ENCODE assay signal across 10 cellular contexts in the genomic region with DNA sequence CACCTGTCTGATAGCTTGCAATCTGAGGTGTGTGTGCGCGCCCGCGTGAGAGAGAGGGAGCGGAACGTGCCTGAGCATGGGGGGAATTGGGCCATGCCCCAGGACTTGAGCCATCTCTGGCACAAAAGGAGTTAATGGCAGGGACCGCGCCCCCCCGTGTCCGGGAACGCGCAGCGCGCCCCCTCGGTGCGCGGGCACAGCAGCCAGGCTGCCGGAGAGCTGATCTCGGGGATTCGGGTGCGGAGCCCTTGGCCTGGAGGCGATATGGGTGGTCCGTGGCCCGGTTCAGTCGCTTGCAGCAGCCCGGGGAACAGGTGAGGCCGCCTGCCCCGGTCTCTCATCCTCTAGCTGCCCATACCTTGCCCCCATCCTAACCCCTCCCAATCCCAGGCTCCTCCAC. TPM values are rescaled to one million over a fixed set of nuclear protein-coding genes. Genes with fewer than 3 reads are reported as not detected.
DNase-seq lines count a peak whose midpoint lies in the region; ATAC-seq and TF ChIP-seq lines count a peak whose summit lies in the region.
"Had no signal": no experiment of that assay in that cellular context is flagged by ENCODE, and none has a peak within 500 bp of the region (broad histone marks: within the 10 kb centered on the region; RNA-seq: fewer than 3 reads in every experiment).

TSS of gene NLGN3 (plus strand) at position 191 of the 400 bp plus-strand sequence. CDS start 2,909 bp downstream, outside the sequence.

- intact Hi-C loops in ascending aorta (cut with DNase I), result no loop called here
- intact Hi-C loops in lower leg skin (cut with DNase I; ENCODE audit: low total_unique reads), result no loop called here

- H3K27ac ChIP-seq in ascending aorta, result no peak within 1 kb of the TSS

- H3K36me3 Mint-ChIP-seq in stimulated activated effector memory CD8-positive, alpha-beta T cell treated with anti-CD3 and anti-CD28 coated beads, Interleukin-12 subunit alpha, Interleukin-12 subunit beta, amount 100 ng/mL, for 72 hours, result peaks cover 37% of the 10 kb centered on the region
- H3K36me3 Mint-ChIP-seq: activated naive CD4-positive, alpha-beta T cell treated with anti-CD3 and anti-CD28 coated beads, Interleukin-2, amount 50 U/mL, for 24 hours had no signal

- H3K4me1 Mint-ChIP-seq in stimulated activated effector memory CD8-positive, alpha-beta T cell treated with anti-CD3 and anti-CD28 coated beads, Interleukin-12 subunit alpha, Interleukin-12 subunit beta, amount 100 ng/mL, for 72 hours, result peaks cover 8% of the 10 kb centered on the region

- ATAC-seq in stimulated activated effector memory CD8-positive, alpha-beta T cell treated with anti-CD3 and anti-CD28 coated beads, Interleukin-12 subunit alpha, Interleukin-12 subunit beta, amount 100 ng/mL, for 72 hours, result no peak
- ATAC-seq in GM19397 (IDR thresholded peaks at IDR 0.05; ENCODE audit: unreplicated experiment), result no peak

- H3K4me1 ChIP-seq in ascending aorta, result no peaks in the 10 kb centered on the region

- no peak for TF ChIP-seq POLR2A in lower leg skin (IDR thresholded peaks at IDR 0.05)

- H3K4me3 ChIP-seq in ascending aorta, result peak within 1 kb of the TSS; percentile 30 to 55
- no peak within 1 kb of the TSS for H3K4me3 ChIP-seq in lower leg skin (ENCODE audit: low read depth, poor library complexity, severe bottlenecking)

- no peaks in the 10 kb centered on the region for H3K27me3 ChIP-seq in ascending aorta

- WGBS in lower leg skin, 2 donors, result 17 to 30% methylated on average over 1 to 28 of the region's 28 CpGs

- no peaks in the 10 kb centered on the region for H3K9me3 ChIP-seq in ascending aorta

- no peak for TF ChIP-seq CTCF in ascending aorta (IDR thresholded peaks at IDR 0.05)
- TF ChIP-seq CTCF in lower leg skin (IDR thresholded peaks at IDR 0.05), result no peak

- DNase-seq in NCI-H1105 treated with DMSO at 0.1 percent for 48 hours (lab: John Stamatoyannopoulos, UW) (peak; percentile 4), NCI-H1105 (lab: John Stamatoyannopoulos, UW) (no peak), ascending aorta (ENCODE audit: low spot score in 2 of 2) (no peak), iPS-NIHi7 (ENCODE audit: extremely low spot score) (peak; percentile 51), lower leg skin (ENCODE audit: low spot score in 2 of 2) (no peak)
- DNase-seq in stimulated activated effector memory CD8-positive, alpha-beta T cell treated with anti-CD3 and anti-CD28 coated beads, Interleukin-12 subunit alpha, Interleukin-12 subunit beta, amount 100 ng/mL, for 72 hours (ENCODE audit: low spot score in 2 of 2), result no peak
- DNase-seq in activated CD8-positive, alpha-beta memory T cell treated with anti-CD3 and anti-CD28 coated beads, Interleukin-2, amount 50 U/mL, for 48 hours, result no peak
- DNase-seq: ACHN had no signal

- H3K27ac Mint-ChIP-seq in stimulated activated effector memory CD8-positive, alpha-beta T cell treated with anti-CD3 and anti-CD28 coated beads, Interleukin-12 subunit alpha, Interleukin-12 subunit beta, amount 100 ng/mL, for 72 hours, result no peak within 1 kb of the TSS

- H3K9me3 Mint-ChIP-seq in stimulated activated effector memory CD8-positive, alpha-beta T cell treated with anti-CD3 and anti-CD28 coated beads, Interleukin-12 subunit alpha, Interleukin-12 subunit beta, amount 100 ng/mL, for 72 hours, result no peaks in the 10 kb centered on the region
- H3K9me3 Mint-ChIP-seq: activated naive CD4-positive, alpha-beta T cell treated with anti-CD3 and anti-CD28 coated beads, Interleukin-2, amount 50 U/mL, for 24 hours had no signal

- peak within 1 kb of the TSS; percentile 19 for H3K4me3 Mint-ChIP-seq in stimulated activated effector memory CD8-positive, alpha-beta T cell treated with anti-CD3 and anti-CD28 coated beads, Interleukin-12 subunit alpha, Interleukin-12 subunit beta, amount 100 ng/mL, for 72 hours

- H3K36me3 ChIP-seq in ascending aorta, result peaks cover 0 to 16% of the 10 kb centered on the region in 2 donors

RNA-seq across cellular contexts. Expression of gene NLGN3, which starts in this region (rescaled TPM):
- total RNA-seq in ascending aorta, result 0.21 TPM
- under 1 TPM; 0.21 to 0.52 (median 0.43) TPM for total RNA-seq in lower leg skin

Comparison
In these comparisons a context has a peak if more than half of its experiments do, and no peak if none do; other contexts are left out.
1. DNase-seq: peak in NCI-H1105 treated with DMSO at 0.1 percent for 48 hours (single experiment) and iPS-NIHi7 (single experiment); none in NCI-H1105 (single experiment), ascending aorta (0 of 2), stimulated activated effector memory CD8-positive, alpha-beta T cell treated with anti-CD3 and anti-CD28 coated beads, Interleukin-12 subunit alpha, Interleukin-12 subunit beta, amount 100 ng/mL, for 72 hours (0 of 2), activated CD8-positive, alpha-beta memory T cell treated with anti-CD3 and anti-CD28 coated beads, Interleukin-2, amount 50 U/mL, for 48 hours (single experiment) and lower leg skin (0 of 2).